8 cellular contexts compared by ENCODE assay signal in the genomic region with DNA sequence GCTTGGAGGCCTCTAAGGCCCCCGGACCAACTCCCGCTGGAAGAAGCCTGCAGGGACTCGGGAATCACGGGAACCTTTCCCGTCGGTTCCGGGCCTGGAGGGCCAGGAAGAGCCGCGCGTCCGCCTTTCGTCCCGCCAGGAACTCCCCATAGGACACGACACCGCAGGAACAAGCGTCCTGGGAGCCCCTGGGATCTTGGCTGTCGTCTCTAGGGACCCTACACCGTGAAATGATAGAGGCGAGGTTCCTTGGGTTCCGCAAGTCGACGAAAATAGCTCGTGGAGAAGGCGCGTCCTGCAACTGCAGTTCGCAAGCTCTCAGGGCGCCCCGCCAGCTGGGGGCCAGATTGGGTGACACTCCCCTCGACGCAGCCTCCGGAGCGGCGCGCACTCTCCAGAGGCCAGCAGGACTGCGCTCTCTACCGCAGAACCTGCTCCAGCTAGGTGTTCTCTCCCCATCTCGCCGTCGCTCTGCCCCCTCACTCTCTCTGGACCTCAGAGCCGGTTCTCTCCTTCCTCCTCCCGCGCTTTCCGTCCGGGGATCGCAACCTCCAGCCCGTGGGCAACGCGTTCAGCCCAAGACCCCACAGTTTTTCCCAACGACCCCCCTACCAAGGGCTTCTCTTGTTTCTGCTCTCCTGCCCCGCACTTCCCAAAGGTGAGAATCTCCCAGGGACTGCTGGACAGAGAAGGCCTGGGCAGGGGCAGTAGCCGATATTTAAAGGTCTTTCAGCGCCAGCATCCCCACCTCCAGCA. TPM values are rescaled to one million over a fixed set of nuclear protein-coding genes. Genes with fewer than 3 reads are reported as not detected.
A peak's percentile ranks its signal among the peaks of the same experiment; 100 is the strongest.
DNase-seq lines count a peak whose midpoint lies in the region; ATAC-seq, FAIRE-seq and TF ChIP-seq lines count a peak whose summit lies in the region.

No MANE protein-coding gene starts in this region.

- no peak for FAIRE-seq in astrocyte (lab: Jason Lieb, UNC)

- no peak for ATAC-seq in activated CD8-positive, alpha-beta memory T cell treated with anti-CD3 and anti-CD28 coated beads, Interleukin-2, amount 10 ng/mL, durations not matched to agents 7 days and 5 days
- ATAC-seq in left lobe of liver, result no peak

- peaks cover 80% of the 10 kb centered on the region for H3K27me3 Mint-ChIP-seq in activated CD8-positive, alpha-beta memory T cell treated with anti-CD3 and anti-CD28 coated beads, Interleukin-2, amount 10 ng/mL, durations not matched to agents 7 days and 5 days
- H3K27me3 Mint-ChIP-seq in astrocyte (ENCODE audit: low read depth, unreplicated experiment), result peaks cover 45% of the 10 kb centered on the region

- H3K36me3 ChIP-seq in astrocyte (ENCODE audit: insufficient read depth, low read length) (no peaks in the 10 kb centered on the region), thyroid gland (no peaks in the 10 kb centered on the region), SJCRH30 (peaks cover 8% of the 10 kb centered on the region)

- peak overlapping the region; percentile 27 for H3K4me3 Mint-ChIP-seq in activated CD8-positive, alpha-beta memory T cell treated with anti-CD3 and anti-CD28 coated beads, Interleukin-2, amount 10 ng/mL, durations not matched to agents 7 days and 5 days
- peak overlapping the region; percentile 94 for H3K4me3 Mint-ChIP-seq in astrocyte (ENCODE audit: unreplicated experiment)

- H3K4me3 ChIP-seq in astrocyte (ENCODE audit: insufficient read depth, low read depth, low read length) (peak overlapping the region; percentile 69), thyroid gland (replicated peaks in 1 of 3) (peak overlapping the region in 2 of 3 donors; percentile 42 to 64), SJCRH30 (no peak overlapping the region)

- H4K20me1 ChIP-seq in astrocyte (ENCODE audit: insufficient read depth, low read length), result peaks cover 15% of the 10 kb centered on the region

- DNase-seq in activated CD8-positive, alpha-beta memory T cell treated with anti-CD3 and anti-CD28 coated beads, Interleukin-2, amount 10 ng/mL, durations not matched to agents 7 days and 5 days, result no peak
- DNase-seq in activated CD8-positive, alpha-beta memory T cell treated with anti-CD3 and anti-CD28 coated beads, Interleukin-2, amount 50 U/mL, for 4 hours, result no peak
- peak; percentile 34 for DNase-seq in astrocyte (ENCODE audit: low read depth)
- peak; percentile 48 for DNase-seq in left lobe of liver (ENCODE audit: low spot score)
- peak; percentile 61 to 74 for DNase-seq in thyroid gland
- no peak for DNase-seq in SJCRH30
- no peak for DNase-seq in H4 (ENCODE audit: low spot score)
- no peak for DNase-seq in anterior cingulate cortex (lab: John Stamatoyannopoulos, UW)

- no peak overlapping the region for H3K27ac ChIP-seq in astrocyte (ENCODE audit: low read depth, low read length)
- peak overlapping the region in 2 of 3 donors; percentile 13 to 57 for H3K27ac ChIP-seq in thyroid gland
- no peak overlapping the region for H3K27ac ChIP-seq in SJCRH30

- H3K27me3 ChIP-seq in astrocyte (ENCODE audit: insufficient read depth, low read length) (peaks cover 45% of the 10 kb centered on the region), thyroid gland (no peaks in the 10 kb centered on the region), SJCRH30 (no peaks in the 10 kb centered on the region)

- peaks cover 32% of the 10 kb centered on the region for H3K4me1 ChIP-seq in astrocyte (ENCODE audit: insufficient read depth, low read length)
- peaks cover 21 to 30% of the 10 kb centered on the region in 2 donors for H3K4me1 ChIP-seq in thyroid gland
- no peaks in the 10 kb centered on the region; the same call in 1 of the 2 replicates for H3K4me1 ChIP-seq in SJCRH30

- peaks cover 27% of the 10 kb centered on the region for H3K4me1 Mint-ChIP-seq in activated CD8-positive, alpha-beta memory T cell treated with anti-CD3 and anti-CD28 coated beads, Interleukin-2, amount 10 ng/mL, durations not matched to agents 7 days and 5 days
- peaks cover 10% of the 10 kb centered on the region for H3K4me1 Mint-ChIP-seq in astrocyte (ENCODE audit: low read depth, unreplicated experiment)

- CTCF ChIA-PET in activated CD8-positive, alpha-beta memory T cell treated with anti-CD3 and anti-CD28 coated beads, Interleukin-2, amount 10 ng/mL, durations not matched to agents 7 days and 5 days (lab: Charles Lee), result no interaction called here

- H3K79me2 ChIP-seq in astrocyte (ENCODE audit: insufficient read depth, low read length), result peaks cover 8% of the 10 kb centered on the region

- no peak overlapping the region for H3K27ac Mint-ChIP-seq in activated CD8-positive, alpha-beta memory T cell treated with anti-CD3 and anti-CD28 coated beads, Interleukin-2, amount 10 ng/mL, durations not matched to agents 7 days and 5 days
- H3K27ac Mint-ChIP-seq in astrocyte (ENCODE audit: unreplicated experiment), result peak overlapping the region; percentile 87

- TF ChIP-seq POLR2A in thyroid gland (IDR thresholded peaks at IDR 0.05), result peak in 1 of 2 donors; percentile 41

- H3K9me3 ChIP-seq in astrocyte (ENCODE audit: insufficient read depth, low read depth, low read length) (no peaks in the 10 kb centered on the region), thyroid gland (no peaks in the 10 kb centered on the region), SJCRH30 (replicated peaks) (no peaks in the 10 kb centered on the region)

- H3K4me2 ChIP-seq in astrocyte (ENCODE audit: low read length), result peak overlapping the region; percentile 89

- WGBS in thyroid gland, 2 donors, result 2% methylated on average over 27 to 34 of the region's 52 CpGs

- H3K9ac ChIP-seq in astrocyte (ENCODE audit: low read length), result peak overlapping the region; percentile 71

- intact Hi-C loops in thyroid gland (cut with DNase I), result loop anchor here (10.0 kb wide), 1 partner anchor 389 kb away; no protein-coding TSS in a partner anchor

- no peak for TF ChIP-seq CTCF in astrocyte (IDR thresholded peaks at IDR 0.05; ENCODE audit: insufficient read depth, low read depth, low read length)
- TF ChIP-seq CTCF in thyroid gland (IDR thresholded peaks at IDR 0.05), result no peak

- H3K9me3 Mint-ChIP-seq in activated CD8-positive, alpha-beta memory T cell treated with anti-CD3 and anti-CD28 coated beads, Interleukin-2, amount 10 ng/mL, durations not matched to agents 7 days and 5 days (ENCODE audit: low read depth), result no peaks in the 10 kb centered on the region
- peaks cover 3% of the 10 kb centered on the region for H3K9me3 Mint-ChIP-seq in astrocyte (ENCODE audit: unreplicated experiment)

- peak overlapping the region; percentile 54 for H2AFZ ChIP-seq in astrocyte (ENCODE audit: low read depth, low read length)

- no peaks in the 10 kb centered on the region for H3K36me3 Mint-ChIP-seq in activated CD8-positive, alpha-beta memory T cell treated with anti-CD3 and anti-CD28 coated beads, Interleukin-2, amount 10 ng/mL, durations not matched to agents 7 days and 5 days
- peaks cover 2% of the 10 kb centered on the region for H3K36me3 Mint-ChIP-seq in astrocyte (ENCODE audit: low read depth, unreplicated experiment)

RNA-seq across cellular contexts. Expression of a gene that starts 0.8 kb away (rescaled TPM):
- total RNA-seq in activated CD8-positive, alpha-beta memory T cell treated with anti-CD3 and anti-CD28 coated beads, Interleukin-2, amount 10 ng/mL, durations not matched to agents 7 days and 5 days, result under 1 TPM; 0.29 to 0.47 TPM
- 19.9 and 27.2 TPM in 2 replicates for total RNA-seq in astrocyte
- 2.5 TPM for total RNA-seq in left lobe of liver
- 10 to 100 TPM in 3 of 4 donors, 1 to 10 TPM in 1; 8.5 to 27.2 (median 11.6) TPM for total RNA-seq in thyroid gland
- total RNA-seq in SJCRH30 (2014; rRNA removed; shearing (Covaris generic)), result 42.5 and 42.9 TPM in 2 replicates
- total RNA-seq in H4 (2014; rRNA removed; shearing (Covaris generic)), result 1.0 and 5.6 TPM in 2 replicates

Comparison
In these comparisons a context has a peak if more than half of its experiments do, and no peak if none do; other contexts are left out.
1. DNase-seq: peak in astrocyte (single experiment), left lobe of liver (single experiment) and thyroid gland (2 of 2); none in activated CD8-positive, alpha-beta memory T cell treated with anti-CD3 and anti-CD28 coated beads, Interleukin-2, amount 10 ng/mL, durations not matched to agents 7 days and 5 days (single experiment), activated CD8-positive, alpha-beta memory T cell treated with anti-CD3 and anti-CD28 coated beads, Interleukin-2, amount 50 U/mL, for 4 hours (single experiment), SJCRH30 (0 of 2), H4 (single experiment) and anterior cingulate cortex (0 of 58).
2. H3K27ac ChIP-seq: peak in thyroid gland (2 of 3); none in astrocyte (single experiment) and SJCRH30 (single experiment).